In genomic region chr1:17236779-17237601, GRCh38 we compare ENCODE assay signal across 8 cellular contexts. TPM values are rescaled to one million over a fixed set of nuclear protein-coding genes. Genes with fewer than 3 reads are reported as not detected.
A peak's percentile ranks its signal among the peaks of the same experiment; 100 is the strongest.
DNase-seq lines count a peak whose midpoint lies in the region; ATAC-seq and TF ChIP-seq lines count a peak whose summit lies in the region.

No MANE protein-coding gene starts in this region.

- no peaks in the 10 kb centered on the region for H3K27me3 ChIP-seq in effector memory CD4-positive, alpha-beta T cell (replicated peaks; ENCODE audit: control insufficient read depth, insufficient read depth, low read length, poor library complexity, severe bottlenecking)
- peaks cover 0 to 61% of the 10 kb centered on the region in 2 experiments for H3K27me3 ChIP-seq in mesenchymal stem cell (ENCODE audit: control insufficient read depth in 1 of 2, insufficient read depth in 1 of 2, low read length in 2 of 2)

- ATAC-seq in activated CD8-positive, alpha-beta T cell treated with anti-CD3 and anti-CD28 coated beads, Interleukin-2, amount 10 ng/mL, durations not matched to agents 7 days and 5 days = peak; percentile 87
- ATAC-seq in GM19035 (IDR thresholded peaks at IDR 0.05; ENCODE audit: unreplicated experiment) = no peak

- peak overlapping the region; percentile 77 for H2AK5ac ChIP-seq in mesenchymal stem cell (ENCODE audit: low read length, severe bottlenecking)

- peaks cover 22% of the 10 kb centered on the region for H3K4me1 Mint-ChIP-seq in CD14-positive monocyte
- H3K4me1 Mint-ChIP-seq in activated CD8-positive, alpha-beta T cell treated with anti-CD3 and anti-CD28 coated beads, Interleukin-2, amount 10 ng/mL, durations not matched to agents 7 days and 5 days (ENCODE audit: low read depth) = peaks cover 3% of the 10 kb centered on the region

- intact Hi-C loops in CD14-positive monocyte (cut with micrococcal nuclease) = loop anchor here (1.0 to 5.0 kb wide), 3 partner anchors 95 to 176 kb away; no protein-coding TSS in a partner anchor

- TF ChIP-seq CTCF in CD14-positive monocyte (IDR thresholded peaks at IDR 0.05) = peak; percentile 93

- no peak overlapping the region for H3K4me3 Mint-ChIP-seq in CD14-positive monocyte
- no peak overlapping the region for H3K4me3 Mint-ChIP-seq in activated CD8-positive, alpha-beta T cell treated with anti-CD3 and anti-CD28 coated beads, Interleukin-2, amount 10 ng/mL, durations not matched to agents 7 days and 5 days

- H3K9me3 ChIP-seq in effector memory CD4-positive, alpha-beta T cell (ENCODE audit: control insufficient read depth, low read length) = no peaks in the 10 kb centered on the region
- H3K9me3 ChIP-seq in mesenchymal stem cell (ENCODE audit: control insufficient read depth, low read length) = no peaks in the 10 kb centered on the region

- H4K91ac ChIP-seq in mesenchymal stem cell (ENCODE audit: low read length) = peak overlapping the region; percentile 48

- H3K27ac ChIP-seq in effector memory CD4-positive, alpha-beta T cell (ENCODE audit: insufficient read depth, low read length, poor library complexity, severe bottlenecking) = no peak overlapping the region
- H3K27ac ChIP-seq in mesenchymal stem cell (ENCODE audit: low read length, poor library complexity, severe bottlenecking) = peak overlapping the region; percentile 21

- H3K4me2 ChIP-seq in mesenchymal stem cell (ENCODE audit: low read length, poor library complexity, severe bottlenecking) = no peak overlapping the region

- peak overlapping the region in 3 of 7 donors; percentile 41 to 63 (median 55) for H3K27ac Mint-ChIP-seq in CD14-positive monocyte
- H3K27ac Mint-ChIP-seq in activated CD8-positive, alpha-beta T cell treated with anti-CD3 and anti-CD28 coated beads, Interleukin-2, amount 10 ng/mL, durations not matched to agents 7 days and 5 days = no peak overlapping the region

- H2BK5ac ChIP-seq in mesenchymal stem cell (ENCODE audit: low read depth, low read length, poor library complexity, severe bottlenecking) = peak overlapping the region; percentile 21

- H3K9me3 Mint-ChIP-seq in CD14-positive monocyte = peaks cover 0 to 3% (median 0%) of the 10 kb centered on the region in 7 donors
- no peaks in the 10 kb centered on the region for H3K9me3 Mint-ChIP-seq in activated CD8-positive, alpha-beta T cell treated with anti-CD3 and anti-CD28 coated beads, Interleukin-2, amount 10 ng/mL, durations not matched to agents 7 days and 5 days (ENCODE audit: insufficient read depth)

- no peak overlapping the region for H4K8ac ChIP-seq in mesenchymal stem cell (ENCODE audit: low read length)

- H3K9ac ChIP-seq in mesenchymal stem cell (ENCODE audit: low read length) = no peak overlapping the region

- H2BK120ac ChIP-seq in mesenchymal stem cell (ENCODE audit: low read depth, low read length) = no peak overlapping the region

- peak overlapping the region in 1 of 2 experiments; percentile 85 for H2BK12ac ChIP-seq in mesenchymal stem cell (ENCODE audit: low read length in 2 of 2)

- peak overlapping the region in 1 of 2 experiments; percentile 40 for H3K18ac ChIP-seq in mesenchymal stem cell (ENCODE audit: low read depth in 1 of 2, low read length in 2 of 2)

- no peaks in the 10 kb centered on the region for H3K36me3 ChIP-seq in effector memory CD4-positive, alpha-beta T cell (ENCODE audit: control insufficient read depth, insufficient read depth, low read length)
- H3K36me3 ChIP-seq in mesenchymal stem cell (ENCODE audit: control insufficient read depth in 1 of 2, insufficient read depth in 2 of 2, low read depth in 1 of 2, low read length in 2 of 2) = peaks cover 0 to 7% of the 10 kb centered on the region in 2 experiments

- DNase-seq in CD14-positive monocyte (ENCODE audit: low spot score) (peak; percentile 89), HEK293T (ENCODE audit: extremely low spot score) (peak; percentile 84), NCI-H82 treated with DMSO at 0.1 percent for 48 hours (lab: John Stamatoyannopoulos, UW; ENCODE audit: unreplicated experiment) (peak; percentile 53), mesenchymal stem cell (peak; percentile 85)
- peak; percentile 91 for DNase-seq in activated CD8-positive, alpha-beta T cell treated with anti-CD3 and anti-CD28 coated beads, Interleukin-2, amount 10 ng/mL, durations not matched to agents 7 days and 5 days
- peak; percentile 61 to 75 (median 64) for DNase-seq in effector memory CD4-positive, alpha-beta T cell
- peak; percentile 64 for DNase-seq in stimulated activated CD8-positive, alpha-beta memory T cell treated with anti-CD3 and anti-CD28 coated beads, Interleukin-15, amount 100 ng/mL, for 48 hours (ENCODE audit: low read depth in 2 of 2)

- peaks cover 0 to 5% (median 5%) of the 10 kb centered on the region in 3 donors for H3K27me3 Mint-ChIP-seq in CD14-positive monocyte (ENCODE audit: low read depth in 3 of 3)
- peaks cover 5% of the 10 kb centered on the region for H3K27me3 Mint-ChIP-seq in activated CD8-positive, alpha-beta T cell treated with anti-CD3 and anti-CD28 coated beads, Interleukin-2, amount 10 ng/mL, durations not matched to agents 7 days and 5 days (ENCODE audit: low read depth)

- H3K36me3 Mint-ChIP-seq in CD14-positive monocyte = no peaks in the 10 kb centered on the region
- no peaks in the 10 kb centered on the region for H3K36me3 Mint-ChIP-seq in activated CD8-positive, alpha-beta T cell treated with anti-CD3 and anti-CD28 coated beads, Interleukin-2, amount 10 ng/mL, durations not matched to agents 7 days and 5 days (ENCODE audit: low read depth)

- no peaks in the 10 kb centered on the region for H3K4me1 ChIP-seq in effector memory CD4-positive, alpha-beta T cell (ENCODE audit: control insufficient read depth, insufficient read depth, low read length, poor library complexity, severe bottlenecking)
- H3K4me1 ChIP-seq in mesenchymal stem cell (ENCODE audit: control insufficient read depth, insufficient read depth, low read depth, low read length) = peaks cover 28% of the 10 kb centered on the region

- H3K79me1 ChIP-seq in mesenchymal stem cell (replicated peaks; ENCODE audit: low read length, poor library complexity, severe bottlenecking) = no peaks in the 10 kb centered on the region

- H3K4me3 ChIP-seq in effector memory CD4-positive, alpha-beta T cell (ENCODE audit: insufficient read depth, low read depth, low read length, poor library complexity, severe bottlenecking) = no peak overlapping the region
- H3K4me3 ChIP-seq in mesenchymal stem cell (ENCODE audit: insufficient read depth in 1 of 2, low read depth in 1 of 2, low read length in 2 of 2) = no peak overlapping the region

- POLR2A ChIA-PET in HEK293T (lab: Yijun Ruan, JAX) = interaction anchor here (1.6 kb wide), 1 partner anchor 115 kb away, joined by 3 read pairs; no protein-coding TSS in a partner anchor
- POLR2A ChIA-PET in activated CD8-positive, alpha-beta T cell treated with anti-CD3 and anti-CD28 coated beads, Interleukin-2, amount 10 ng/mL, durations not matched to agents 7 days and 5 days (lab: Charles Lee) = no interaction called here

- no peak overlapping the region for H3K14ac ChIP-seq in mesenchymal stem cell (ENCODE audit: low read length in 2 of 2)

- CTCF ChIA-PET in HEK293T (lab: Yijun Ruan, JAX) = interaction anchor here (0.8 to 4.3 kb wide), 7 partner anchors 9 to 176 kb away, joined by 3 to 31 read pairs (median 6); no protein-coding TSS in a partner anchor
- CTCF ChIA-PET in activated CD8-positive, alpha-beta T cell treated with anti-CD3 and anti-CD28 coated beads, Interleukin-2, amount 10 ng/mL, durations not matched to agents 7 days and 5 days (lab: Charles Lee) = interaction anchor here (0.6 to 7.6 kb wide), 12 partner anchors 9 to 276 kb away, joined by 3 to 80 read pairs (median 4); partner anchors contain the start of gene PADI3

- no peak overlapping the region for H2BK15ac ChIP-seq in mesenchymal stem cell (ENCODE audit: low read depth, poor library complexity, severe bottlenecking)

- 19% methylated on average over 18 of the region's 18 CpGs for WGBS in mesenchymal stem cell

- H2AFZ ChIP-seq in mesenchymal stem cell (ENCODE audit: low read depth, low read length) = no peak overlapping the region

- H3K23ac ChIP-seq in mesenchymal stem cell (ENCODE audit: low read length in 2 of 2) = no peak overlapping the region

- H3K4ac ChIP-seq in mesenchymal stem cell (ENCODE audit: low read depth in 1 of 2, low read length in 2 of 2) = peak overlapping the region; percentile 26 to 52

TF ChIP-seq in HEK293T, 16 proteins besides CTCF, POLR2A, EP300 and RAD21:
- no peak for TF ChIP-seq SUZ12 (IDR thresholded peaks at IDR 0.05)
- TF ChIP-seq FOXK2 (IDR thresholded peaks at IDR 0.05) = no peak
- no peak for TF ChIP-seq TARDBP (IDR thresholded peaks at IDR 0.05)
- no peak for TF ChIP-seq HDGF (IDR thresholded peaks at IDR 0.05; ENCODE audit: borderline replicate concordance)
- no peak for TF ChIP-seq BHLHE40 (IDR thresholded peaks at IDR 0.05; ENCODE audit: borderline replicate concordance)
- TF ChIP-seq NFRKB (IDR thresholded peaks at IDR 0.05) = no peak
- no peak for TF ChIP-seq ZNF384 (IDR thresholded peaks at IDR 0.05)
- TF ChIP-seq PKNOX1 (IDR thresholded peaks at IDR 0.05) = no peak
- no peak for TF ChIP-seq ARNT (IDR thresholded peaks at IDR 0.05)
- no peak for TF ChIP-seq CTBP1 (IDR thresholded peaks at IDR 0.05; ENCODE audit: borderline replicate concordance)
- TF ChIP-seq LEF1 (IDR thresholded peaks at IDR 0.05; ENCODE audit: borderline replicate concordance) = no peak
- no peak for TF ChIP-seq L3MBTL2 (conservative IDR thresholded peaks at IDR 0.05)
- TF ChIP-seq FOXA1 (IDR thresholded peaks at IDR 0.05) = no peak

RNA-seq across cellular contexts. Expression of gene PADI3, which starts 11.9 kb away (rescaled TPM):
- polyA plus RNA-seq in CD14-positive monocyte = not detected
- total RNA-seq in activated CD8-positive, alpha-beta T cell treated with anti-CD3 and anti-CD28 coated beads, Interleukin-2, amount 10 ng/mL, durations not matched to agents 7 days and 5 days = not detected
- polyA plus RNA-seq in mesenchymal stem cell (2013, experiment 1 of 2) = not detected
- polyA plus RNA-seq in mesenchymal stem cell (2013, experiment 2 of 2) = 0.01 TPM

RNA-seq across cellular contexts. Expression of gene PADI1, which starts 32.1 kb away (rescaled TPM):
- polyA plus RNA-seq in CD14-positive monocyte = not detected
- total RNA-seq in activated CD8-positive, alpha-beta T cell treated with anti-CD3 and anti-CD28 coated beads, Interleukin-2, amount 10 ng/mL, durations not matched to agents 7 days and 5 days = not detected
- polyA plus RNA-seq in mesenchymal stem cell (2013, experiment 1 of 2) = 0.03 TPM
- 0.10 TPM for polyA plus RNA-seq in mesenchymal stem cell (2013, experiment 2 of 2)
